ENCODE assay signal across 1 cellular context in the genomic region with DNA sequence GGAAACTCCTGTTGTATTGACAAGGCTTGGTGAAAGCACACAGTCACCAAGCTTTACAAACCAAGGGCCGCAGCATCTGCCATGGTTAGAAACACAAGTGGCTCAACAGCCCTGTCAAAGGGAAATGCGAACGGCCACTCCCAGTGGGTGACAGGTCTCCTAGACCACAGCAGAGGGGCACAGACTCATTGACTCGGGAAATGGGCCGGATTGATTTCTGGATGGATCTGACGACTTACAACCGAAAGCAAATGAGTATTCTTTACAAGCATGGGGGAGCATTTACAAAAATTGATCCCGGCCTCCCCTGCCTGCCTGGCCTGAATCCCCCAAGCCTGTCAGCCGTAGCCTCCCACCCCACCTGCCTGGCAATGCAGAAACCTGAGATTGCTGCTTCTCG.
TF ChIP-seq lines count a peak whose summit lies in the region.

No MANE protein-coding gene starts in this region.

TF ChIP-seq in IMR-90, 13 proteins besides CTCF, POLR2A, EP300 and RAD21:
- TF ChIP-seq BHLHE40 (IDR thresholded peaks at IDR 0.05; ENCODE audit: low read depth, low read length) (no peak), NFE2L2 (IDR thresholded peaks at IDR 0.05; ENCODE audit: low read depth, low read length) (no peak), CHD1 (IDR thresholded peaks at IDR 0.05; ENCODE audit: low read depth, low read length) (no peak), RCOR1 (IDR thresholded peaks at IDR 0.05; ENCODE audit: insufficient replicate concordance, low read length) (no peak), SMC3 (IDR thresholded peaks at IDR 0.05; ENCODE audit: low read depth, low read length) (no peak), RFX5 (IDR thresholded peaks at IDR 0.05; ENCODE audit: low read depth, low read length) (no peak), CEBPB (IDR thresholded peaks at IDR 0.05; ENCODE audit: low read depth, low read length) (no peak), MAZ (IDR thresholded peaks at IDR 0.05; ENCODE audit: borderline replicate concordance, low read depth, low read length) (no peak)
- TF ChIP-seq, protein P1, sequence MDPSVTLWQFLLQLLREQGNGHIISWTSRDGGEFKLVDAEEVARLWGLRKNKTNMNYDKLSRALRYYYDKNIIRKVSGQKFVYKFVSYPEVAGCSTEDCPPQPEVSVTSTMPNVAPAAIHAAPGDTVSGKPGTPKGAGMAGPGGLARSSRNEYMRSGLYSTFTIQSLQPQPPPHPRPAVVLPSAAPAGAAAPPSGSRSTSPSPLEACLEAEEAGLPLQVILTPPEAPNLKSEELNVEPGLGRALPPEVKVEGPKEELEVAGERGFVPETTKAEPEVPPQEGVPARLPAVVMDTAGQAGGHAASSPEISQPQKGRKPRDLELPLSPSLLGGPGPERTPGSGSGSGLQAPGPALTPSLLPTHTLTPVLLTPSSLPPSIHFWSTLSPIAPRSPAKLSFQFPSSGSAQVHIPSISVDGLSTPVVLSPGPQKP (IDR thresholded peaks at IDR 0.05; ENCODE audit: borderline replicate concordance, low read depth, low read length), result no peak
- TF ChIP-seq, protein P2, sequence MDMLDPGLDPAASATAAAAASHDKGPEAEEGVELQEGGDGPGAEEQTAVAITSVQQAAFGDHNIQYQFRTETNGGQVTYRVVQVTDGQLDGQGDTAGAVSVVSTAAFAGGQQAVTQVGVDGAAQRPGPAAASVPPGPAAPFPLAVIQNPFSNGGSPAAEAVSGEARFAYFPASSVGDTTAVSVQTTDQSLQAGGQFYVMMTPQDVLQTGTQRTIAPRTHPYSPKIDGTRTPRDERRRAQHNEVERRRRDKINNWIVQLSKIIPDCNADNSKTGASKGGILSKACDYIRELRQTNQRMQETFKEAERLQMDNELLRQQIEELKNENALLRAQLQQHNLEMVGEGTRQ (IDR thresholded peaks at IDR 0.05; ENCODE audit: low read depth, low read length), result no peak
TF ChIP-seq in IMR-90: peak in this region for 0.
